In genomic region chr17:16428098-16428882, GRCh38 we compare ENCODE assay signal across 2 cellular contexts.
TF ChIP-seq lines count a peak whose summit lies in the region.

No MANE protein-coding gene starts in this region.

TF ChIP-seq in GM12878, 131 proteins besides CTCF, POLR2A, EP300 and RAD21:
- peak; percentile 51; the same call in 1 of the 2 replicates for TF ChIP-seq SMC3 (IDR thresholded peaks at IDR 0.05; ENCODE audit: borderline replicate concordance, low read length)
- TF ChIP-seq ZNF207 (IDR thresholded peaks at IDR 0.05; ENCODE audit: borderline replicate concordance), result no peak
- TF ChIP-seq, protein P1, sequence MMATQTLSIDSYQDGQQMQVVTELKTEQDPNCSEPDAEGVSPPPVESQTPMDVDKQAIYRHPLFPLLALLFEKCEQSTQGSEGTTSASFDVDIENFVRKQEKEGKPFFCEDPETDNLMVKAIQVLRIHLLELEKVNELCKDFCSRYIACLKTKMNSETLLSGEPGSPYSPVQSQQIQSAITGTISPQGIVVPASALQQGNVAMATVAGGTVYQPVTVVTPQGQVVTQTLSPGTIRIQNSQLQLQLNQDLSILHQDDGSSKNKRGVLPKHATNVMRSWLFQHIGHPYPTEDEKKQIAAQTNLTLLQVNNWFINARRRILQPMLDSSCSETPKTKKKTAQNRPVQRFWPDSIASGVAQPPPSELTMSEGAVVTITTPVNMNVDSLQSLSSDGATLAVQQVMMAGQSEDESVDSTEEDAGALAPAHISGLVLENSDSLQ (IDR thresholded peaks at IDR 0.05), result no peak
- no peak for TF ChIP-seq ZZZ3 (IDR thresholded peaks at IDR 0.05; ENCODE audit: control insufficient read depth, insufficient read length, low read depth)
- TF ChIP-seq, protein P2, sequence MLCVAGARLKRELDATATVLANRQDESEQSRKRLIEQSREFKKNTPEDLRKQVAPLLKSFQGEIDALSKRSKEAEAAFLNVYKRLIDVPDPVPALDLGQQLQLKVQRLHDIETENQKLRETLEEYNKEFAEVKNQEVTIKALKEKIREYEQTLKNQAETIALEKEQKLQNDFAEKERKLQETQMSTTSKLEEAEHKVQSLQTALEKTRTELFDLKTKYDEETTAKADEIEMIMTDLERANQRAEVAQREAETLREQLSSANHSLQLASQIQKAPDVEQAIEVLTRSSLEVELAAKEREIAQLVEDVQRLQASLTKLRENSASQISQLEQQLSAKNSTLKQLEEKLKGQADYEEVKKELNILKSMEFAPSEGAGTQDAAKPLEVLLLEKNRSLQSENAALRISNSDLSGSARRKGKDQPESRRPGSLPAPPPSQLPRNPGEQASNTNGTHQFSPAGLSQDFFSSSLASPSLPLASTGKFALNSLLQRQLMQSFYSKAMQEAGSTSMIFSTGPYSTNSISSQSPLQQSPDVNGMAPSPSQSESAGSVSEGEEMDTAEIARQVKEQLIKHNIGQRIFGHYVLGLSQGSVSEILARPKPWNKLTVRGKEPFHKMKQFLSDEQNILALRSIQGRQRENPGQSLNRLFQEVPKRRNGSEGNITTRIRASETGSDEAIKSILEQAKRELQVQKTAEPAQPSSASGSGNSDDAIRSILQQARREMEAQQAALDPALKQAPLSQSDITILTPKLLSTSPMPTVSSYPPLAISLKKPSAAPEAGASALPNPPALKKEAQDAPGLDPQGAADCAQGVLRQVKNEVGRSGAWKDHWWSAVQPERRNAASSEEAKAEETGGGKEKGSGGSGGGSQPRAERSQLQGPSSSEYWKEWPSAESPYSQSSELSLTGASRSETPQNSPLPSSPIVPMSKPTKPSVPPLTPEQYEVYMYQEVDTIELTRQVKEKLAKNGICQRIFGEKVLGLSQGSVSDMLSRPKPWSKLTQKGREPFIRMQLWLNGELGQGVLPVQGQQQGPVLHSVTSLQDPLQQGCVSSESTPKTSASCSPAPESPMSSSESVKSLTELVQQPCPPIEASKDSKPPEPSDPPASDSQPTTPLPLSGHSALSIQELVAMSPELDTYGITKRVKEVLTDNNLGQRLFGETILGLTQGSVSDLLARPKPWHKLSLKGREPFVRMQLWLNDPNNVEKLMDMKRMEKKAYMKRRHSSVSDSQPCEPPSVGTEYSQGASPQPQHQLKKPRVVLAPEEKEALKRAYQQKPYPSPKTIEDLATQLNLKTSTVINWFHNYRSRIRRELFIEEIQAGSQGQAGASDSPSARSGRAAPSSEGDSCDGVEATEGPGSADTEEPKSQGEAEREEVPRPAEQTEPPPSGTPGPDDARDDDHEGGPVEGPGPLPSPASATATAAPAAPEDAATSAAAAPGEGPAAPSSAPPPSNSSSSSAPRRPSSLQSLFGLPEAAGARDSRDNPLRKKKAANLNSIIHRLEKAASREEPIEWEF (IDR thresholded peaks at IDR 0.05; ENCODE audit: insufficient replicate concordance, low read depth, low read length), result no peak
- no peak for TF ChIP-seq CREB1 (IDR thresholded peaks at IDR 0.05; ENCODE audit: low read depth)
- no peak for TF ChIP-seq RB1 (IDR thresholded peaks at IDR 0.05; ENCODE audit: borderline replicate concordance)
- no peak for TF ChIP-seq FOXM1 (IDR thresholded peaks at IDR 0.05; ENCODE audit: low read depth, low read length)
- TF ChIP-seq STAT1 (conservative IDR thresholded peaks at IDR 0.05), result no peak
- TF ChIP-seq BHLHE40 (IDR thresholded peaks at IDR 0.05; ENCODE audit: borderline replicate concordance in 1 of 2, low read depth in 2 of 2, low read length in 1 of 2), result 0 out of 4 replicates have a peak, but pooled peaks of 1 of the 2 experiments have one; percentile 12
- TF ChIP-seq, protein P3, sequence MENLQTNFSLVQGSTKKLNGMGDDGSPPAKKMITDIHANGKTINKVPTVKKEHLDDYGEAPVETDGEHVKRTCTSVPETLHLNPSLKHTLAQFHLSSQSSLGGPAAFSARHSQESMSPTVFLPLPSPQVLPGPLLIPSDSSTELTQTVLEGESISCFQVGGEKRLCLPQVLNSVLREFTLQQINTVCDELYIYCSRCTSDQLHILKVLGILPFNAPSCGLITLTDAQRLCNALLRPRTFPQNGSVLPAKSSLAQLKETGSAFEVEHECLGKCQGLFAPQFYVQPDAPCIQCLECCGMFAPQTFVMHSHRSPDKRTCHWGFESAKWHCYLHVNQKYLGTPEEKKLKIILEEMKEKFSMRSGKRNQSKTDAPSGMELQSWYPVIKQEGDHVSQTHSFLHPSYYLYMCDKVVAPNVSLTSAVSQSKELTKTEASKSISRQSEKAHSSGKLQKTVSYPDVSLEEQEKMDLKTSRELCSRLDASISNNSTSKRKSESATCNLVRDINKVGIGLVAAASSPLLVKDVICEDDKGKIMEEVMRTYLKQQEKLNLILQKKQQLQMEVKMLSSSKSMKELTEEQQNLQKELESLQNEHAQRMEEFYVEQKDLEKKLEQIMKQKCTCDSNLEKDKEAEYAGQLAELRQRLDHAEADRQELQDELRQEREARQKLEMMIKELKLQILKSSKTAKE (IDR thresholded peaks at IDR 0.05; ENCODE audit: low read depth, poor library complexity, severe bottlenecking), result no peak
- TF ChIP-seq, protein P4, sequence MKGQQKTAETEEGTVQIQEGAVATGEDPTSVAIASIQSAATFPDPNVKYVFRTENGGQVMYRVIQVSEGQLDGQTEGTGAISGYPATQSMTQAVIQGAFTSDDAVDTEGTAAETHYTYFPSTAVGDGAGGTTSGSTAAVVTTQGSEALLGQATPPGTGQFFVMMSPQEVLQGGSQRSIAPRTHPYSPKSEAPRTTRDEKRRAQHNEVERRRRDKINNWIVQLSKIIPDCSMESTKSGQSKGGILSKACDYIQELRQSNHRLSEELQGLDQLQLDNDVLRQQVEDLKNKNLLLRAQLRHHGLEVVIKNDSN (IDR thresholded peaks at IDR 0.05; ENCODE audit: borderline replicate concordance, extremely low read length, insufficient read depth, low read depth, low read length), result peak; percentile 19
TF ChIP-seq in GM12878: peak in this region for 3.

TF ChIP-seq in HepG2, 621 proteins besides CTCF, POLR2A, EP300 and RAD21 (continues in another document):
- TF ChIP-seq TCF7 (IDR thresholded peaks at IDR 0.05; ENCODE audit: low read depth) (no peak), GZF1 (CRISPR knock-in tag; IDR thresholded peaks at IDR 0.05) (no peak), ZNF562 (CRISPR knock-in tag; IDR thresholded peaks at IDR 0.05; ENCODE audit: borderline replicate concordance) (no peak), E2F1 (CRISPR knock-in tag; IDR thresholded peaks at IDR 0.05) (no peak), ATF1 (CRISPR knock-in tag; IDR thresholded peaks at IDR 0.05) (no peak), ZNF264 (CRISPR knock-in tag; IDR thresholded peaks at IDR 0.05) (no peak), KAT7 (CRISPR knock-in tag; IDR thresholded peaks at IDR 0.05; ENCODE audit: borderline replicate concordance) (no peak), FOSL2 (CRISPR knock-in tag; IDR thresholded peaks at IDR 0.05) (peak; percentile 28; the same call in 1 of the 2 replicates), ZNF605 (CRISPR knock-in tag; IDR thresholded peaks at IDR 0.05) (0 out of 2 replicates have a peak, but pooled peaks have one; percentile 54), ZKSCAN8 (CRISPR knock-in tag; IDR thresholded peaks at IDR 0.05; ENCODE audit: borderline replicate concordance) (no peak), PAWR (CRISPR knock-in tag; IDR thresholded peaks at IDR 0.05; ENCODE audit: borderline replicate concordance) (no peak), TFAP4 (IDR thresholded peaks at IDR 0.05; ENCODE audit: borderline replicate concordance, low read depth) (no peak; the same call in 1 of the 2 replicates), CAMTA2 (CRISPR knock-in tag; IDR thresholded peaks at IDR 0.05; ENCODE audit: borderline replicate concordance) (no peak), ZNF781 (CRISPR knock-in tag; IDR thresholded peaks at IDR 0.05; ENCODE audit: borderline replicate concordance, not compliant biosample characterization) (no peak), KMT2A (CRISPR knock-in tag; IDR thresholded peaks at IDR 0.05) (peak; percentile 29; the same call in 1 of the 2 replicates), NFRKB (IDR thresholded peaks at IDR 0.05) (no peak), HNRNPL (IDR thresholded peaks at IDR 0.05; ENCODE audit: low read depth, low read length) (no peak), GPN1 (CRISPR knock-in tag; IDR thresholded peaks at IDR 0.05; ENCODE audit: borderline replicate concordance) (no peak), NR3C1 (CRISPR knock-in tag; IDR thresholded peaks at IDR 0.05) (no peak), ZNF446 (CRISPR knock-in tag; IDR thresholded peaks at IDR 0.05) (no peak), ZNF629 (CRISPR knock-in tag; conservative IDR thresholded peaks at IDR 0.05) (peak; percentile 75), THAP7 (CRISPR knock-in tag; IDR thresholded peaks at IDR 0.05) (0 out of 2 replicates have a peak, but pooled peaks have one; percentile 41), ZC3H13 (CRISPR knock-in tag; IDR thresholded peaks at IDR 0.05) (no peak)
- TF ChIP-seq, protein P5, sequence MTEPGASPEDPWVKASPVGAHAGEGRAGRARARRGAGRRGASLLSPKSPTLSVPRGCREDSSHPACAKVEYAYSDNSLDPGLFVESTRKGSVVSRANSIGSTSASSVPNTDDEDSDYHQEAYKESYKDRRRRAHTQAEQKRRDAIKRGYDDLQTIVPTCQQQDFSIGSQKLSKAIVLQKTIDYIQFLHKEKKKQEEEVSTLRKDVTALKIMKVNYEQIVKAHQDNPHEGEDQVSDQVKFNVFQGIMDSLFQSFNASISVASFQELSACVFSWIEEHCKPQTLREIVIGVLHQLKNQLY (CRISPR knock-in tag; IDR thresholded peaks at IDR 0.05), result no peak
- TF ChIP-seq, protein P6, sequence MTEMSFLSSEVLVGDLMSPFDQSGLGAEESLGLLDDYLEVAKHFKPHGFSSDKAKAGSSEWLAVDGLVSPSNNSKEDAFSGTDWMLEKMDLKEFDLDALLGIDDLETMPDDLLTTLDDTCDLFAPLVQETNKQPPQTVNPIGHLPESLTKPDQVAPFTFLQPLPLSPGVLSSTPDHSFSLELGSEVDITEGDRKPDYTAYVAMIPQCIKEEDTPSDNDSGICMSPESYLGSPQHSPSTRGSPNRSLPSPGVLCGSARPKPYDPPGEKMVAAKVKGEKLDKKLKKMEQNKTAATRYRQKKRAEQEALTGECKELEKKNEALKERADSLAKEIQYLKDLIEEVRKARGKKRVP (CRISPR knock-in tag; IDR thresholded peaks at IDR 0.05), result no peak
- TF ChIP-seq, protein P3 (CRISPR knock-in tag; IDR thresholded peaks at IDR 0.05; ENCODE audit: borderline replicate concordance), result no peak
- TF ChIP-seq, protein P7, sequence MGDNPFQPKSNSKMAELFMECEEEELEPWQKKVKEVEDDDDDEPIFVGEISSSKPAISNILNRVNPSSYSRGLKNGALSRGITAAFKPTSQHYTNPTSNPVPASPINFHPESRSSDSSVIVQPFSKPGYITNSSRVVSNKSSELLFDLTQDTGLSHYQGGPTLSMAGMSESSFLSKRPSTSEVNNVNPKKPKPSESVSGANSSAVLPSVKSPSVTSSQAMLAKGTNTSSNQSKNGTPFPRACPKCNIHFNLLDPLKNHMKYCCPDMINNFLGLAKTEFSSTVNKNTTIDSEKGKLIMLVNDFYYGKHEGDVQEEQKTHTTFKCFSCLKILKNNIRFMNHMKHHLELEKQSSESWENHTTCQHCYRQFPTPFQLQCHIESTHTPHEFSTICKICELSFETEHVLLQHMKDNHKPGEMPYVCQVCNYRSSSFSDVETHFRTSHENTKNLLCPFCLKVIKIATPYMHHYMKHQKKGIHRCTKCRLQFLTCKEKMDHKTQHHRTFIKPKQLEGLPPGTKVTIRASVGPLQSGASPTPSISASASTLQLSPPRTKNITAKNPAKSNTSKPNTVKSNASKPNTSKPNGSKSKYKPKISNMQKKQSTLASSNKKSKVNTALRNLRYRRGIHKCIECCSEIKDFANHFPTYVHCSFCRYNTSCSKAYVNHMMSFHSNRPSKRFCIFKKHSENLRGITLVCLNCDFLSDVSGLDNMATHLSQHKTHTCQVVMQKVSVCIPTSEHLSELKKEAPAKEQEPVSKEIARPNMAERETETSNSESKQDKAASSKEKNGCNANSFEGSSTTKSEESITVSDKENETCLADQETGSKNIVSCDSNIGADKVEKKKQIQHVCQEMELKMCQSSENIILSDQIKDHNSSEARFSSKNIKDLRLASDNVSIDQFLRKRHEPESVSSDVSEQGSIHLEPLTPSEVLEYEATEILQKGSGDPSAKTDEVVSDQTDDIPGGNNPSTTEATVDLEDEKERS (CRISPR knock-in tag; IDR thresholded peaks at IDR 0.05), result peak; percentile 68
- TF ChIP-seq, protein P8, sequence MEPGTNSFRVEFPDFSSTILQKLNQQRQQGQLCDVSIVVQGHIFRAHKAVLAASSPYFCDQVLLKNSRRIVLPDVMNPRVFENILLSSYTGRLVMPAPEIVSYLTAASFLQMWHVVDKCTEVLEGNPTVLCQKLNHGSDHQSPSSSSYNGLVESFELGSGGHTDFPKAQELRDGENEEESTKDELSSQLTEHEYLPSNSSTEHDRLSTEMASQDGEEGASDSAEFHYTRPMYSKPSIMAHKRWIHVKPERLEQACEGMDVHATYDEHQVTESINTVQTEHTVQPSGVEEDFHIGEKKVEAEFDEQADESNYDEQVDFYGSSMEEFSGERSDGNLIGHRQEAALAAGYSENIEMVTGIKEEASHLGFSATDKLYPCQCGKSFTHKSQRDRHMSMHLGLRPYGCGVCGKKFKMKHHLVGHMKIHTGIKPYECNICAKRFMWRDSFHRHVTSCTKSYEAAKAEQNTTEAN (CRISPR knock-in tag; conservative IDR thresholded peaks at IDR 0.05), result peak; percentile 69; the same call in 1 of the 2 replicates
